In the genomic region with DNA sequence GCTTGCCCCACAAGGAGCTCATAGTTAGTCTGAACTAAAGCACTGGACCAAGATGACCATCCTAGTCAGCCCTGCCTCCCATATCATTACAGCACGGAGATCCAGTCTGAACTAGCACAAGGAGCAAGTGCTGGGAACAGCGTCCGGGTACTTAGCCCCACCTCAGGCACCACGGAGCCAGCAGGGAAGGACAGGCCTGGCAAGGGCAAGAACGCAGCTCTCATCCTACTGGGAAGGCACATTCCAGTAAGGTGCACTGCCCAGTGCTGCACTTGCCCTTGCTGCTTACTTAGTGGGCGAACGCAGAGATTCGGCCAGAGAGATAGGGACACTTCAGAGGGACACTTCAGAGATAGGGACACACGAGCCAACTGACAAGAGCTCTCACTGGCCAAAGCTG, we compare ENCODE assay signal across 10 cellular contexts.
"Had no signal": no experiment of that assay in that cellular context is flagged by ENCODE, and none has a peak within 500 bp of the region (broad histone marks: within the 10 kb centered on the region; RNA-seq: fewer than 3 reads in every experiment).

No MANE protein-coding gene starts in this region.

- ATAC-seq: activated T-cell treated with anti-CD3 and anti-CD28 coated beads, Interleukin-2, amount 50 U/mL, for 4 hours; foreskin keratinocyte; left colon had no signal

- H3K27me3 ChIP-seq: esophagus muscularis mucosa, foreskin keratinocyte, tibial nerve had no signal

- H3K4me3 ChIP-seq: esophagus muscularis mucosa, tibial nerve had no signal

- H3K9me3 ChIP-seq: esophagus muscularis mucosa, tibial nerve had no signal

- H3K27ac ChIP-seq: esophagus muscularis mucosa, foreskin keratinocyte, tibial nerve had no signal

- DNase-seq: activated gamma-delta T cell treated with Interleukin-2 at 50 U/mL for 16 hours; activated naive CD8-positive, alpha-beta T cell treated with anti-CD3 and anti-CD28 coated beads for 36 hours; activated T-cell treated with anti-CD3 and anti-CD28 coated beads, Interleukin-2, amount 50 U/mL, for 4 hours; left colon; nephron progenitor cell; small intestine; T-helper 2 cell had no signal
